In the genomic region with DNA sequence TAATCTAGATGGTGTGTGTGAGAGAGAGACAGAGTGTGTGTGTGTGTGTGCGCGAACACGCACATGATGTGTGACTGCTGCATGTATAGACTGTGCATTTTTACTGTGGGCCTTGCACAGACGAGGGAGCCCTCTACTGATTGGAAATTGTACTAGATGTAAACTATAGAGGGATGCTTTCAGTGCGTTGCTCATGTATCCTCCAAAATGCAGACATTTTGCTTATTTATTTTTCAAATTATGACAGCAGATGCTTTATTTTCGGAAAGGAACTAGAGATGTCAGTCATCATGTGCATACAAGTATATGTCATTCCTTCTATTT, we compare ENCODE assay signal across 8 cellular contexts.
DNase-seq lines count a peak whose midpoint lies in the region; ATAC-seq and TF ChIP-seq lines count a peak whose summit lies in the region.

No MANE protein-coding gene starts in this region.

- no TSS peak for BruUV-seq in OCI-LY7 (replicated peaks; lab: Mats Ljungman, UMichigan)

- H3K36me3 ChIP-seq in OCI-LY7 (ENCODE audit: insufficient read depth, low read length), result no peaks in the 10 kb centered on the region

- no peaks in the 10 kb centered on the region for H3K27me3 Mint-ChIP-seq in osteocyte (ENCODE audit: unreplicated experiment)

- TF ChIP-seq POLR2A in erythroblast (IDR thresholded peaks at IDR 0.05; ENCODE audit: low read length), result no peak

- TF ChIP-seq CTCF in OCI-LY7 (conservative IDR thresholded peaks at IDR 0.05; ENCODE audit: low read length), result peak; percentile 68
- peak; percentile 52 for TF ChIP-seq CTCF in osteocyte (IDR thresholded peaks at IDR 0.05)

- CTCF ChIA-PET in OCI-LY7 (lab: Charles Lee; ENCODE audit: unreplicated experiment), result no interaction called here

- H3K4me3 Mint-ChIP-seq in osteocyte (ENCODE audit: unreplicated experiment), result no peak overlapping the region

- no peaks in the 10 kb centered on the region for H3K4me1 Mint-ChIP-seq in osteocyte (ENCODE audit: unreplicated experiment)

- H3K9me3 ChIP-seq in OCI-LY7 (ENCODE audit: low read length), result no peaks in the 10 kb centered on the region

- H3K4me3 ChIP-seq in OCI-LY7 (ENCODE audit: low read depth, low read length, poor library complexity, severe bottlenecking), result no peak overlapping the region

- POLR2A ChIA-PET in OCI-LY7 (lab: Charles Lee), result no interaction called here

- intact Hi-C loops in OCI-LY7 (cut with micrococcal nuclease; ENCODE audit: unreplicated experiment), result no loop called here

- H3K27ac ChIP-seq in OCI-LY7 (ENCODE audit: low read depth, low read length, poor library complexity, severe bottlenecking), result no peak overlapping the region

- H3K4me1 ChIP-seq in OCI-LY7 (ENCODE audit: insufficient read depth, low read length, poor library complexity, severe bottlenecking), result no peaks in the 10 kb centered on the region

- no peak overlapping the region for H2AFZ ChIP-seq in OCI-LY7 (ENCODE audit: low read length)

- ATAC-seq in HG03378 (IDR thresholded peaks at IDR 0.05; ENCODE audit: unreplicated experiment) (peak; percentile 66), HG03439 (IDR thresholded peaks at IDR 0.05; ENCODE audit: unreplicated experiment) (no peak)

- no peaks in the 10 kb centered on the region for H3K9me2 ChIP-seq in OCI-LY7 (ENCODE audit: insufficient read depth, low read length)

- no peaks in the 10 kb centered on the region for H3K9me3 Mint-ChIP-seq in osteocyte (ENCODE audit: unreplicated experiment)

- no peaks in the 10 kb centered on the region for H4K20me1 ChIP-seq in OCI-LY7 (ENCODE audit: insufficient read depth, low read length)

- no peaks in the 10 kb centered on the region for H3K36me3 Mint-ChIP-seq in osteocyte (ENCODE audit: unreplicated experiment)

- no peaks in the 10 kb centered on the region for H3K79me2 ChIP-seq in OCI-LY7 (ENCODE audit: insufficient read depth, low read depth, low read length)

- DNase-seq in SIG-M5 treated with dmso at 0.1 percent for 504 hours (lab: John Stamatoyannopoulos, UW; ENCODE audit: unreplicated experiment), result peak; percentile 48
- no peak for DNase-seq in SIG-M5 (lab: John Stamatoyannopoulos, UW)
- peak; percentile 1 for DNase-seq in OCI-LY7 (ENCODE audit: low spot score)
- peak; percentile 32 to 33 for DNase-seq in erythroblast (lab: John Stamatoyannopoulos, UW)
- DNase-seq in osteocyte (ENCODE audit: extremely low spot score, unreplicated experiment), result no peak
- no peak for DNase-seq in stimulated activated CD4-positive, alpha-beta T cell treated with anti-CD3 and anti-CD28 coated beads, Interleukin-2, amount 100 ng/mL, for 48 hours

- H3K4me2 ChIP-seq in OCI-LY7 (ENCODE audit: low read length), result no peak overlapping the region

- H3K27ac Mint-ChIP-seq in osteocyte (ENCODE audit: unreplicated experiment), result no peak overlapping the region

Comparison
In these comparisons a context has a peak if more than half of its experiments do, and no peak if none do; other contexts are left out.
1. DNase-seq: peak in SIG-M5 treated with dmso at 0.1 percent for 504 hours (single experiment), OCI-LY7 (single experiment) and erythroblast (2 of 2); none in SIG-M5 (single experiment), osteocyte (single experiment) and stimulated activated CD4-positive, alpha-beta T cell treated with anti-CD3 and anti-CD28 coated beads, Interleukin-2, amount 100 ng/mL, for 48 hours (0 of 2).